Comparison of ENCODE assay signal across 9 cellular contexts in genomic region chr6:135675862-135676261, GRCh38.
DNase-seq lines count a peak whose midpoint lies in the region; ATAC-seq, FAIRE-seq and TF ChIP-seq lines count a peak whose summit lies in the region.
"Had no signal": no experiment of that assay in that cellular context is flagged by ENCODE, and none has a peak within 500 bp of the region (broad histone marks: within the 10 kb centered on the region; RNA-seq: fewer than 3 reads in every experiment).

No MANE protein-coding gene starts in this region.

- no peaks in the 10 kb centered on the region for H3K36me3 ChIP-seq in pancreas

- no peaks in the 10 kb centered on the region for H3K27me3 ChIP-seq in pancreas

- peaks cover 0 to 3% (median 3%) of the 10 kb centered on the region in 3 donors for H3K4me1 ChIP-seq in pancreas

- no peak overlapping the region for H3K4me3 ChIP-seq in choroid plexus epithelial cell (ENCODE audit: low read depth, low read length)
- H3K4me3 ChIP-seq in pancreas = no peak overlapping the region

- no peak overlapping the region for H3K27ac ChIP-seq in RWPE1
- no peak overlapping the region for H3K27ac ChIP-seq in pancreas

- 52 to 61% methylated on average over 1 of the region's 1 CpG for WGBS in pancreas, 2 donors

- peak; percentile 25 for DNase-seq in NCI-H1092 treated with DMSO at 0.1 percent for 48 hours (lab: John Stamatoyannopoulos, UW)
- DNase-seq in NCI-H1092 (lab: John Stamatoyannopoulos, UW) = no peak
- DNase-seq in HS-5 (ENCODE audit: low read depth) = peak; percentile 16
- DNase-seq in RWPE1 (ENCODE audit: low spot score) = peak; percentile 14
- peak; percentile 79 for DNase-seq in choroid plexus epithelial cell (ENCODE audit: low read depth)
- DNase-seq in renal cortical epithelial cell (ENCODE audit: low read depth) = peak; percentile 64
- DNase-seq in pancreas = no peak

- CTCF ChIA-PET in RWPE1 (lab: Yijun Ruan, JAX) = interaction anchor here (0.6 kb wide), 1 partner anchor 501 kb away, joined by 3 read pairs; no protein-coding TSS in a partner anchor

- intact Hi-C loops in pancreas (cut with DNase I) = no loop called here

- ATAC-seq in HG03135 (IDR thresholded peaks at IDR 0.05; ENCODE audit: unreplicated experiment) = no peak
- ATAC-seq in pancreas = no peak

- POLR2A ChIA-PET in RWPE1 (lab: Yijun Ruan, JAX; ENCODE audit: low non-redundant PET) = no interaction called here

- no peak for FAIRE-seq in pancreas (lab: Jason Lieb, UNC)
- FAIRE-seq: A204.1 had no signal

- no peaks in the 10 kb centered on the region for H3K9me3 ChIP-seq in pancreas

- TF ChIP-seq CTCF in RWPE1 (conservative IDR thresholded peaks at IDR 0.05; ENCODE audit: low read depth) (no peak), choroid plexus epithelial cell (conservative IDR thresholded peaks at IDR 0.05; ENCODE audit: low read depth, low read length) (peak; percentile 37), pancreas (IDR thresholded peaks at IDR 0.05) (no peak)

Comparison
In these comparisons a context has a peak if more than half of its experiments do, and no peak if none do; other contexts are left out.
1. DNase-seq: peak in NCI-H1092 treated with DMSO at 0.1 percent for 48 hours (single experiment), HS-5 (single experiment), RWPE1 (single experiment), choroid plexus epithelial cell (single experiment) and renal cortical epithelial cell (single experiment); none in NCI-H1092 (single experiment) and pancreas (0 of 6).